21 cellular contexts compared by ENCODE assay signal in genomic region chr13:109007946-109008345, GRCh38.
"Had no signal": no experiment of that assay in that cellular context is flagged by ENCODE, and none has a peak within 500 bp of the region (broad histone marks: within the 10 kb centered on the region; RNA-seq: fewer than 3 reads in every experiment).

No MANE protein-coding gene starts in this region.

- H3K4me2 ChIP-seq: KMS-11 had no signal

- ATAC-seq: activated CD4-positive, CD25-positive, alpha-beta regulatory T cell treated with anti-CD3 and anti-CD28 coated beads, Interleukin-2, amount 50 U/mL, for 24 hours; activated CD8-positive, alpha-beta T cell treated with anti-CD3 and anti-CD28 coated beads for 36 hours; activated T-cell treated with anti-CD3 and anti-CD28 coated beads, Interleukin-2, amount 50 U/mL, for 72 hours; body of pancreas had no signal

- H3K27ac ChIP-seq: body of pancreas, KMS-11, Peyer's patch, RWPE1, SJCRH30 had no signal

- H3K9ac ChIP-seq: KMS-11 had no signal

- H3K4me3 ChIP-seq: body of pancreas, Peyer's patch, SJCRH30 had no signal

- DNase-seq: activated CD4-positive, alpha-beta T cell treated with anti-CD3 and anti-CD28 coated beads for 4 hours; activated CD8-positive, alpha-beta memory T cell treated with anti-CD3 and anti-CD28 coated beads, Interleukin-2, amount 50 U/mL, for 4 hours; activated CD8-positive, alpha-beta T cell treated with anti-CD3 and anti-CD28 coated beads for 36 hours; activated gamma-delta T cell treated with Interleukin-2 at 50 U/mL for 16 hours; activated naive CD4-positive, alpha-beta T cell treated with anti-CD3 and anti-CD28 coated beads, Interleukin-2, amount 10 ng/mL, durations not matched to agents 7 days and 5 days; activated naive CD8-positive, alpha-beta T cell treated with anti-CD3 and anti-CD28 coated beads, Interleukin-2, amount 10 ng/mL, durations not matched to agents 7 days and 5 days; activated T-cell treated with anti-CD3 and anti-CD28 coated beads, Interleukin-2, amount 50 U/mL, for 72 hours; aorta; body of pancreas; NCI-H1105; NCI-H1436 treated with DMSO at 0.1 percent for 48 hours; NCI-H187; NCI-H2081; NCI-H446; NCI-H524; Peyer's patch; Right ventricle myocardium superior; SJCRH30 had no signal

- H3K27me3 ChIP-seq: body of pancreas, Peyer's patch, SJCRH30 had no signal

- H3K36me3 ChIP-seq: Peyer's patch, SJCRH30 had no signal

- H3K9me3 ChIP-seq: body of pancreas, Peyer's patch, SJCRH30 had no signal

- H3K4me1 ChIP-seq: body of pancreas, Peyer's patch, SJCRH30 had no signal
